In the genomic region with DNA sequence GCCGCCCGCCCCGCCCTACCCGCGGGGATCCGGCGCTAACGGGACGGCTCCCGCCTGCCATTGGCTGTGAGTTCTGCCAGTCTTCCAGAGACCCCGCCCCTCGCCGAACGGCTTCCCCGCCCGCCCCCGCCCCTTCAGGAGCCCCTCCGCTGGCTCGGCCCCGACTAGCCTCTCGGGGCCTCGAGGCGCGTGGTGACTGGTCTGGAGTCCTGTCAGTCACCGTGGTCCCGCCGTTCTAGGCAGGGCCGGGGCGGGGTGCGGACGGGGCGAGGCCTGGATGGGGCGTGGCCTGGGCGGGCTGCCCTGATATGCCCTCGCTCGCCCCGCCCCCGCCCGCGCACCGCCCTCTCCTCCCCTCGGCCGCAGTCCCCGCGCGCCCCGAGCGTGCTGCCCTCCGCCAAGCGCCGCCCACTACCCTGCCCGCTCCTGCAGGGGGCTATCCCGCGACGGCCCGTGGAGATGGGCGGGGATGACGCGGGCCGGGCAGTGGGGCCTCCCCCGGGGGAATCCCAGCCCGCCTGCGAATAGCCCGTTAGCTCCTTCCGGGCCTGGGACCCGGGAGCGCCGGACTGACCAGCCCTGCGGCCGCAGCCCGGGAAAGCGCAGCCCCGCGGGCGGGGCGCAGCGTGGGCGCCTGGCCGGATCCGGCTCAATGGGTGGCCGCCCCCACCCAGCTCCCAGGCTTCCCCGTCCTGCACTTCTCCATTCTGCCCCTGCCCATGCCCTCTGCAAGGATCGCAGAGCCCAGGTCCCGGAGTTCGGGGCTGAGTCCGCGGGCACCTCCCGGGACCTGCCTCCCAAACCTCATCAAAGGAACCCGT, we compare ENCODE assay signal across 8 cellular contexts. TPM values are rescaled to one million over a fixed set of nuclear protein-coding genes. Genes with fewer than 3 reads are reported as not detected.
DNase-seq lines count a peak whose midpoint lies in the region; ATAC-seq and TF ChIP-seq lines count a peak whose summit lies in the region.

No MANE protein-coding gene starts in this region.

- H3K27me3 Mint-ChIP-seq in CD8-positive, alpha-beta T cell (ENCODE audit: low read depth): no peaks in the 10 kb centered on the region
- peaks cover 21% of the 10 kb centered on the region for H3K27me3 Mint-ChIP-seq in activated CD4-positive, alpha-beta memory T cell treated with anti-CD3 and anti-CD28 coated beads, Interleukin-2, amount 10 ng/mL, durations not matched to agents 7 days and 5 days

- H3K9me3 ChIP-seq in CD8-positive, alpha-beta T cell (ENCODE audit: low read length): no peaks in the 10 kb centered on the region
- H3K9me3 ChIP-seq in duodenal mucosa (ENCODE audit: control insufficient read depth in 1 of 2, low read length in 2 of 2) (no peaks in the 10 kb centered on the region), lung (ENCODE audit: control insufficient read depth in 2 of 2, insufficient read depth in 1 of 2, low read length in 1 of 2) (no peaks in the 10 kb centered on the region)

- no peaks in the 10 kb centered on the region for H3K9me3 Mint-ChIP-seq in CD8-positive, alpha-beta T cell
- no peaks in the 10 kb centered on the region for H3K9me3 Mint-ChIP-seq in activated CD4-positive, alpha-beta memory T cell treated with anti-CD3 and anti-CD28 coated beads, Interleukin-2, amount 10 ng/mL, durations not matched to agents 7 days and 5 days

- H3K4me3 Mint-ChIP-seq in CD8-positive, alpha-beta T cell: peak overlapping the region; percentile 99
- H3K4me3 Mint-ChIP-seq in activated CD4-positive, alpha-beta memory T cell treated with anti-CD3 and anti-CD28 coated beads, Interleukin-2, amount 10 ng/mL, durations not matched to agents 7 days and 5 days: peak overlapping the region; percentile 88

- 0 to 1% methylated on average over 56 to 89 of the region's 89 CpGs for WGBS in lung, 2 donors

- peak overlapping the region; percentile 92 for H3K4me3 ChIP-seq in CD8-positive, alpha-beta T cell (ENCODE audit: low read depth, low read length)
- H3K4me3 ChIP-seq in HL-60 (replicated peaks; ENCODE audit: insufficient read depth, low read length): peak overlapping the region; percentile 83
- H3K4me3 ChIP-seq in duodenal mucosa (ENCODE audit: low read depth in 1 of 2, low read length in 2 of 2): peak overlapping the region; percentile 85 to 92
- H3K4me3 ChIP-seq in lung: peak overlapping the region; percentile 79

- H3K36me3 ChIP-seq in CD8-positive, alpha-beta T cell (ENCODE audit: insufficient read depth, low read length): no peaks in the 10 kb centered on the region
- H3K36me3 ChIP-seq in duodenal mucosa (ENCODE audit: control insufficient read depth in 1 of 2, insufficient read depth in 2 of 2, low read length in 2 of 2) (no peaks in the 10 kb centered on the region), lung (ENCODE audit: control insufficient read depth in 2 of 2, insufficient read depth in 2 of 2, low read length in 2 of 2) (no peaks in the 10 kb centered on the region)

- peak; percentile 92 for ATAC-seq in CD8-positive, alpha-beta T cell
- ATAC-seq in GM19467 (IDR thresholded peaks at IDR 0.05; ENCODE audit: unreplicated experiment): peak; percentile 92
- ATAC-seq in lung (ENCODE audit: insufficient read depth, low FRiP score): peak; percentile 98

- CTCF ChIA-PET in CD8-positive, alpha-beta T cell (lab: Charles Lee): no interaction called here
- CTCF ChIA-PET in activated CD4-positive, alpha-beta memory T cell treated with anti-CD3 and anti-CD28 coated beads, Interleukin-2, amount 10 ng/mL, durations not matched to agents 7 days and 5 days (lab: Charles Lee): interaction anchor here (0.7 to 1.5 kb wide), 2 partner anchors 23 to 228 kb away, joined by 3 to 7 read pairs; no protein-coding TSS in a partner anchor

- H3K27ac ChIP-seq in CD8-positive, alpha-beta T cell (ENCODE audit: low read depth, low read length): peak overlapping the region; percentile 71
- H3K27ac ChIP-seq in HL-60 (replicated peaks): peak overlapping the region; percentile 55
- peak overlapping the region; percentile 80 for H3K27ac ChIP-seq in duodenal mucosa (ENCODE audit: low read depth, low read length)
- H3K27ac ChIP-seq in lung (ENCODE audit: low read depth in 1 of 2, low read length in 1 of 2): peak overlapping the region; percentile 75 to 92

- POLR2A ChIA-PET in CD8-positive, alpha-beta T cell (lab: Charles Lee): interaction anchor here (1.0 to 1.9 kb wide), 2 partner anchors 11 to 39 kb away, joined by 5 to 10 read pairs; no protein-coding TSS in a partner anchor
- POLR2A ChIA-PET in activated CD4-positive, alpha-beta memory T cell treated with anti-CD3 and anti-CD28 coated beads, Interleukin-2, amount 10 ng/mL, durations not matched to agents 7 days and 5 days (lab: Charles Lee): interaction anchor here (1.0 to 2.6 kb wide), 2 partner anchors 11 to 103 kb away, joined by 3 to 18 read pairs; no protein-coding TSS in a partner anchor

- H3K4me1 ChIP-seq in CD8-positive, alpha-beta T cell (ENCODE audit: insufficient read depth, low read length): peaks cover 13% of the 10 kb centered on the region
- H3K4me1 ChIP-seq in duodenal mucosa (ENCODE audit: control insufficient read depth in 1 of 2, insufficient read depth in 2 of 2, low read length in 2 of 2) (peaks cover 19 to 26% of the 10 kb centered on the region in 2 donors), lung (ENCODE audit: control insufficient read depth in 2 of 2, insufficient read depth in 2 of 2, low read length in 2 of 2) (peaks cover 0 to 9% of the 10 kb centered on the region in 2 donors)

- no peak for TF ChIP-seq CTCF in CD8-positive, alpha-beta T cell (IDR thresholded peaks at IDR 0.05)
- no peak for TF ChIP-seq CTCF in HL-60 (IDR thresholded peaks at IDR 0.05; ENCODE audit: insufficient read depth, low read length)
- no peak for TF ChIP-seq CTCF in lung (IDR thresholded peaks at IDR 0.05; ENCODE audit: control extremely low read depth, extremely low read depth)

- peaks cover 15% of the 10 kb centered on the region for H3K4me1 Mint-ChIP-seq in CD8-positive, alpha-beta T cell (ENCODE audit: low read depth)
- H3K4me1 Mint-ChIP-seq in activated CD4-positive, alpha-beta memory T cell treated with anti-CD3 and anti-CD28 coated beads, Interleukin-2, amount 10 ng/mL, durations not matched to agents 7 days and 5 days: peaks cover 15% of the 10 kb centered on the region

- DNase-seq in CD8-positive, alpha-beta T cell: peak; percentile 99 to 100 (median 99)
- DNase-seq in HL-60 (ENCODE audit: low read depth in 1 of 2, low spot score in 1 of 2) (peak; percentile 96 to 99), NCI-H82 treated with DMSO at 0.1 percent for 48 hours (lab: John Stamatoyannopoulos, UW; ENCODE audit: unreplicated experiment) (peak; percentile 95), lung (ENCODE audit: low spot score) (peak; percentile 99)
- DNase-seq in activated CD4-positive, alpha-beta memory T cell treated with anti-CD3 and anti-CD28 coated beads, Interleukin-2, amount 10 ng/mL, durations not matched to agents 7 days and 5 days: peak; percentile 99
- DNase-seq in stimulated activated CD4-positive, alpha-beta T cell treated with anti-CD3 and anti-CD28 coated beads, TNF-alpha, amount 100 ng/mL, for 1 hour (ENCODE audit: low read depth in 3 of 3, low spot score in 1 of 3): peak; percentile 98 to 100 (median 99)

- intact Hi-C loops in CD8-positive, alpha-beta T cell (cut with DNase I, micrococcal nuclease): loop anchor here (1.0 to 10.0 kb wide), 10 partner anchors 140 to 666 kb away; a partner anchor contains a TSS

- peaks cover 4% of the 10 kb centered on the region for H3K27me3 ChIP-seq in CD8-positive, alpha-beta T cell (ENCODE audit: insufficient read depth, low read length)
- H3K27me3 ChIP-seq in HL-60 (ENCODE audit: insufficient read depth, poor library complexity, severe bottlenecking): no peaks in the 10 kb centered on the region
- H3K27me3 ChIP-seq in duodenal mucosa (ENCODE audit: control insufficient read depth in 1 of 2, insufficient read depth in 2 of 2, low read length in 2 of 2): no peaks in the 10 kb centered on the region
- H3K27me3 ChIP-seq in lung (ENCODE audit: control insufficient read depth, insufficient read depth): no peaks in the 10 kb centered on the region

- H3K27ac Mint-ChIP-seq in CD8-positive, alpha-beta T cell: peak overlapping the region; percentile 98
- H3K27ac Mint-ChIP-seq in activated CD4-positive, alpha-beta memory T cell treated with anti-CD3 and anti-CD28 coated beads, Interleukin-2, amount 10 ng/mL, durations not matched to agents 7 days and 5 days: peak overlapping the region; percentile 84

- peaks cover 4% of the 10 kb centered on the region for H3K36me3 Mint-ChIP-seq in CD8-positive, alpha-beta T cell
- H3K36me3 Mint-ChIP-seq in activated CD4-positive, alpha-beta memory T cell treated with anti-CD3 and anti-CD28 coated beads, Interleukin-2, amount 10 ng/mL, durations not matched to agents 7 days and 5 days (ENCODE audit: low read depth): no peaks in the 10 kb centered on the region

- H3K9ac ChIP-seq in duodenal mucosa (ENCODE audit: low read depth in 1 of 2, low read length in 2 of 2): peak overlapping the region; percentile 72 to 80

RNA-seq across cellular contexts. Expression of a gene that starts 0.4 kb away (rescaled TPM):
- total RNA-seq in CD8-positive, alpha-beta T cell: 1 to 10 TPM; 3.1 to 3.4 TPM
- total RNA-seq in activated CD4-positive, alpha-beta memory T cell treated with anti-CD3 and anti-CD28 coated beads, Interleukin-2, amount 10 ng/mL, durations not matched to agents 7 days and 5 days: 1 to 10 TPM; 5.2 to 5.4 TPM
- total RNA-seq in lung: 10 to 100 TPM; 28.3 to 51.2 TPM
- polyA plus RNA-seq in lung: 10 to 100 TPM; 10.2 to 28.9 TPM

RNA-seq across cellular contexts. Expression of a gene that starts 32.8 kb away (rescaled TPM):
- not detected for total RNA-seq in CD8-positive, alpha-beta T cell
- not detected for total RNA-seq in activated CD4-positive, alpha-beta memory T cell treated with anti-CD3 and anti-CD28 coated beads, Interleukin-2, amount 10 ng/mL, durations not matched to agents 7 days and 5 days
- not detected for total RNA-seq in lung
- polyA plus RNA-seq in lung: 1 to 10 TPM in 1 of 2 donors, under 1 TPM in 1; 0.94 to 2.2 TPM

Comparison
In these comparisons a context has a peak if more than half of its experiments do, and no peak if none do; other contexts are left out.
1. Peak in every context shown above with its lines: DNase-seq, ATAC-seq, H3K4me3 ChIP-seq and H3K27ac ChIP-seq.
2. RNA of a gene that starts 0.4 kb away (total RNA-seq): 28.3 to 51.2 TPM in lung; 5.2 to 5.4 TPM in activated CD4-positive, alpha-beta memory T cell treated with anti-CD3 and anti-CD28 coated beads, Interleukin-2, amount 10 ng/mL, durations not matched to agents 7 days and 5 days and 3.1 to 3.4 TPM in CD8-positive, alpha-beta T cell; every median in the first group is over 4 times any median in the second.